Comparison of ENCODE assay signal across 8 cellular contexts in genomic region chrX:133792198-133792953, GRCh38.
DNase-seq lines count a peak whose midpoint lies in the region; ATAC-seq, FAIRE-seq and TF ChIP-seq lines count a peak whose summit lies in the region.

No MANE protein-coding gene starts in this region.

- peaks cover 54% of the 10 kb centered on the region for H3K79me2 ChIP-seq in HepG2 (ENCODE audit: insufficient read depth, low read length)

- peak; percentile 57 for DNase-seq in SIG-M5 treated with dmso at 0.1 percent for 504 hours (lab: John Stamatoyannopoulos, UW; ENCODE audit: unreplicated experiment)
- DNase-seq in SIG-M5 (lab: John Stamatoyannopoulos, UW) = no peak
- peak; percentile 82 for DNase-seq in NCI-H2227 (lab: John Stamatoyannopoulos, UW; ENCODE audit: unreplicated experiment)
- peak; percentile 68 for DNase-seq in activated CD4-positive, alpha-beta T cell treated with anti-CD3 and anti-CD28 coated beads for 36 hours
- DNase-seq in coronary artery (ENCODE audit: low spot score) = peak; percentile 73
- peak; percentile 49 for DNase-seq in HepG2 (ENCODE audit: low spot score)
- DNase-seq in stimulated activated CD4-positive, alpha-beta T cell treated with anti-CD3 and anti-CD28 coated beads, Interleukin-4, amount 100 ng/mL, for 4 hours = peak; percentile 27 to 38

- ATAC-seq in HG03045 (IDR thresholded peaks at IDR 0.05; ENCODE audit: unreplicated experiment) (peak; percentile 72), HepG2 (peak; percentile 40)
- peak; percentile 49 for ATAC-seq in activated CD4-positive, alpha-beta T cell treated with anti-CD3 and anti-CD28 coated beads for 36 hours

- POLR2A ChIA-PET in activated CD4-positive, alpha-beta T cell treated with anti-CD3 and anti-CD28 coated beads for 36 hours (lab: Charles Lee) = no interaction called here
- POLR2A ChIA-PET in HepG2 (lab: Yijun Ruan, JAX) = no interaction called here

- no peak overlapping the region for H3K4me2 ChIP-seq in HepG2 (ENCODE audit: low read depth, low read length)

- peaks cover 2 to 26% of the 10 kb centered on the region in 2 experiments; a peak in 3 of 5 replicates for H3K36me3 ChIP-seq in HepG2 (replicated peaks in 1 of 2; ENCODE audit: control insufficient read depth in 1 of 2, insufficient read depth in 2 of 2, low read length in 2 of 2)

- no peaks in the 10 kb centered on the region for H3K9me3 Mint-ChIP-seq in activated CD4-positive, alpha-beta T cell treated with anti-CD3 and anti-CD28 coated beads for 36 hours (ENCODE audit: low read depth)

- no peak overlapping the region for H3K4me3 Mint-ChIP-seq in activated CD4-positive, alpha-beta T cell treated with anti-CD3 and anti-CD28 coated beads for 36 hours

- peak; percentile 87 for TF ChIP-seq CTCF in coronary artery (IDR thresholded peaks at IDR 0.05)
- peak; percentile 63 for TF ChIP-seq CTCF in HepG2 (CRISPR knock-in tag; IDR thresholded peaks at IDR 0.05)

- in situ Hi-C loops in HepG2 (cut with HindIII; ENCODE audit: extremely low pct_ligation_motif_present, low pct_unique_long_range_greater_than_20kb) = no loop called here

- TF ChIP-seq POLR2A in HepG2 (IDR thresholded peaks at IDR 0.05; ENCODE audit: insufficient read depth in 1 of 2, low read depth in 2 of 2, low read length in 2 of 2) = peak in 1 of 2 experiments; percentile 24; a peak in 1 of 4 replicates

- BruUV-seq in HepG2 (replicated peaks; lab: Mats Ljungman, UMichigan) = no TSS peak

- H4K20me1 ChIP-seq in HepG2 (ENCODE audit: insufficient read depth, low read length) = peaks cover 74% of the 10 kb centered on the region

- H3K27me3 Mint-ChIP-seq in activated CD4-positive, alpha-beta T cell treated with anti-CD3 and anti-CD28 coated beads for 36 hours = no peaks in the 10 kb centered on the region

- no peak overlapping the region for H3K9ac ChIP-seq in HepG2 (ENCODE audit: insufficient read depth, low read depth, low read length)

- CTCF ChIA-PET in activated CD4-positive, alpha-beta T cell treated with anti-CD3 and anti-CD28 coated beads for 36 hours (lab: Charles Lee) = interaction anchor here (0.5 to 4.2 kb wide), 17 partner anchors 9 to 604 kb away, joined by 3 to 76 read pairs (median 3); no protein-coding TSS in a partner anchor
- CTCF ChIA-PET in HepG2 (lab: Yijun Ruan, JAX; ENCODE audit: low intra/inter-chr PET ratio, low total read pairs) = interaction anchor here (1.1 to 1.3 kb wide), 2 partner anchors 46 to 234 kb away, joined by 3 to 4 read pairs; no protein-coding TSS in a partner anchor

- no peaks in the 10 kb centered on the region for H3K27me3 ChIP-seq in HepG2 (ENCODE audit: control insufficient read depth in 1 of 2, insufficient read depth in 2 of 2, low read length in 2 of 2)

- no peaks in the 10 kb centered on the region for H3K9me3 ChIP-seq in HepG2 (ENCODE audit: low read length)

- H3K27ac ChIP-seq in coronary artery = no peak overlapping the region
- H3K27ac ChIP-seq in HepG2 (ENCODE audit: extremely low read length, insufficient read depth, low read length) = no peak overlapping the region

- FAIRE-seq in HepG2 (lab: Jason Lieb, UNC) = peak; percentile 60

- intact Hi-C loops in activated CD4-positive, alpha-beta T cell treated with anti-CD3 and anti-CD28 coated beads for 36 hours (cut with DNase I, micrococcal nuclease) = loop anchor here (1.0 to 5.0 kb wide), 8 partner anchors 45 to 604 kb away; no protein-coding TSS in a partner anchor
- intact Hi-C loops in HepG2 (cut with micrococcal nuclease; ENCODE audit: unreplicated experiment) = no loop called here

- TF ChIP-seq RAD21 in HepG2 (CRISPR knock-in tag; IDR thresholded peaks at IDR 0.05) = no peak

- no peak for TF ChIP-seq EP300 in HepG2 (IDR thresholded peaks at IDR 0.05; ENCODE audit: low read depth in 2 of 2, low read length in 2 of 2)
- TF ChIP-seq EP300 in HepG2 (CRISPR knock-in tag; IDR thresholded peaks at IDR 0.05; ENCODE audit: borderline replicate concordance) = no peak

- no peaks in the 10 kb centered on the region for H3K4me1 Mint-ChIP-seq in activated CD4-positive, alpha-beta T cell treated with anti-CD3 and anti-CD28 coated beads for 36 hours

- H3K4me3 ChIP-seq in coronary artery (peak overlapping the region; percentile 46), HepG2 (replicated peaks in 1 of 3; ENCODE audit: insufficient read depth in 1 of 3, low read depth in 2 of 3, low read length in 3 of 3) (no peak overlapping the region)

- no peak overlapping the region for H2AFZ ChIP-seq in HepG2 (ENCODE audit: low read length)

- peaks cover 79% of the 10 kb centered on the region for H3K4me1 ChIP-seq in HepG2 (ENCODE audit: insufficient read depth, low read length)

- 71% methylated on average over 5 of the region's 7 CpGs for WGBS in HepG2 (ENCODE audit: low lambda C conversion rate)

- H3K36me3 Mint-ChIP-seq in activated CD4-positive, alpha-beta T cell treated with anti-CD3 and anti-CD28 coated beads for 36 hours (ENCODE audit: low read depth) = no peaks in the 10 kb centered on the region

- no peak overlapping the region for H3K27ac Mint-ChIP-seq in activated CD4-positive, alpha-beta T cell treated with anti-CD3 and anti-CD28 coated beads for 36 hours

TF ChIP-seq in HepG2, 621 proteins besides CTCF, POLR2A, EP300 and RAD21 (continues in another document):
- peak; percentile 39; the same call in 1 of the 2 replicates for TF ChIP-seq STAG1 (CRISPR knock-in tag; IDR thresholded peaks at IDR 0.05)
- TF ChIP-seq RBM22 (optimal IDR thresholded peaks at IDR 0.05; ENCODE audit: low read length) = peak; percentile 77
- no peak for TF ChIP-seq THAP11 (CRISPR knock-in tag; IDR thresholded peaks at IDR 0.05)
- TF ChIP-seq ZBTB20 (CRISPR knock-in tag; IDR thresholded peaks at IDR 0.05; ENCODE audit: borderline replicate concordance, low read depth) = no peak
- TF ChIP-seq DZIP1 (CRISPR knock-in tag; IDR thresholded peaks at IDR 0.05) = no peak
- TF ChIP-seq TRIM22 (IDR thresholded peaks at IDR 0.05) = no peak
- TF ChIP-seq MXD3 (CRISPR knock-in tag; IDR thresholded peaks at IDR 0.05) = no peak
- TF ChIP-seq IKZF1 (IDR thresholded peaks at IDR 0.05) = no peak
- TF ChIP-seq TBP (CRISPR knock-in tag; IDR thresholded peaks at IDR 0.05) = no peak
- no peak for TF ChIP-seq CEBPZ (IDR thresholded peaks at IDR 0.05; ENCODE audit: low read length)
- peak; percentile 27; the same call in 1 of the 2 replicates for TF ChIP-seq ZKSCAN1 (IDR thresholded peaks at IDR 0.05; ENCODE audit: low read length)
- no peak for TF ChIP-seq POLR2AphosphoS5 (IDR thresholded peaks at IDR 0.05; ENCODE audit: low read depth, low read length)
